8 cellular contexts compared by ENCODE assay signal in the genomic region with DNA sequence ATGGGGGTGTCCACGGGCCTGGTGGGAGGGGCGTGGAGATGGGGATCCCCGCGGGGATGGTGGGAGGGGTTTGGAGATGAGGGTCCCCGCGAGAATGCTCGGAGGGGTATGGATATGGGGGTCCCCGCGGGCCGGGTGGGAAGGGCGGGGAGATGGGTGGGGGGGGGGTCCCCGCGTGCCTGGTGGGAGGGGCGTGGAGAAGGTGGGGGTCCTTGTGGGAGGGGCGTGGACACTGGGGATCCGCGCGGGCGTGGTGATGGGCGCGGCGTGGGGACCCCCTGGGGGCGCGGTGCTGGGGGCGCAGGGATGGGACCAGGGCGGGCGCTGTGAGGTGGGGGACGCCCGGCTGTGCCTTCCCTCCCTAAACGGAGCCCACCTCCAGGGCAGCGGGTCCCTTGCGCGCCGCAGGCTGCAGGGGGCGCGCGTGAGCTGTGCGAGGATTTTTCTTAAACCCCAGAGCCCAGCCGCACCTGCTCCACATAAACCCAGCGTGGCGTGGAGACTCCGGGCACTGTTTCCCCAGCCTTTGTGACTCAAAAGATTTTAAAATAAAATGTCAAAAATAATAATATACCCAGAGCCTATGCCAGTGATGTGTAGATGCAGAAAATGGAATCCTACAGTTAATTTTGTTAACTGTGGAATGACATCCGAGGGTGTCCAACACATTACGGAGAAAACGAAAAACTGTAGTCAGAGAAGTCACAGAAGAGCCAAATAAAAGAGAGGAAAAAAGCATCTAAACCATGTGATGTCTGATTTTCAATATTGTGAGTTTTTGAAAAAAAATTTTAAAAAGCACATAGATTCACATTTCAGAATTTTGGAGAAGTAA. TPM values are rescaled to one million over a fixed set of nuclear protein-coding genes. Genes with fewer than 3 reads are reported as not detected.
DNase-seq lines count a peak whose midpoint lies in the region; ATAC-seq, FAIRE-seq and TF ChIP-seq lines count a peak whose summit lies in the region.

No MANE protein-coding gene starts in this region.

- H3K27me3 ChIP-seq in DOHH2 (ENCODE audit: control insufficient read depth, low read length) (no peaks in the 10 kb centered on the region), rectal smooth muscle tissue (ENCODE audit: control insufficient read depth, insufficient read depth, low read length) (no peaks in the 10 kb centered on the region)

- H3K79me2 ChIP-seq in DOHH2 (ENCODE audit: control insufficient read depth, low read length) = peaks cover 35% of the 10 kb centered on the region

- peaks cover 66% of the 10 kb centered on the region for H3K4me1 ChIP-seq in DOHH2 (ENCODE audit: control insufficient read depth, low read length)
- H3K4me1 ChIP-seq in rectal smooth muscle tissue (ENCODE audit: control insufficient read depth, insufficient read depth, low read length) = no peaks in the 10 kb centered on the region

- peaks cover 12% of the 10 kb centered on the region for H3F3A ChIP-seq in DOHH2 (ENCODE audit: control insufficient read depth, insufficient read depth)

- ATAC-seq in Right ventricle myocardium inferior = peak; percentile 26

- peak overlapping the region; percentile 80 for H3K4me2 ChIP-seq in DOHH2 (ENCODE audit: low read length)

- TF ChIP-seq POLR2A in H54 (IDR thresholded peaks at IDR 0.05; ENCODE audit: low read depth, low read length) = no peak

- intact Hi-C loops in Right ventricle myocardium inferior (cut with DNase I) = loop anchor here (1.0 to 10.0 kb wide), 5 partner anchors 62 to 1153 kb away; partner anchors contain the start of genes AKAP17A and SLC25A6

- peak overlapping the region; percentile 70 for H3K27ac ChIP-seq in DOHH2 (ENCODE audit: low read depth, low read length)
- no peak overlapping the region for H3K27ac ChIP-seq in rectal smooth muscle tissue (ENCODE audit: low read depth, low read length)

- H3K4me3 ChIP-seq in DOHH2 (ENCODE audit: low read length) = peak overlapping the region; percentile 84
- H3K4me3 ChIP-seq in rectal smooth muscle tissue (ENCODE audit: low read length) = peak overlapping the region; percentile 41

- peak; percentile 89 for TF ChIP-seq CTCF in DOHH2 (IDR thresholded peaks at IDR 0.05; ENCODE audit: low read depth, low read length, poor library complexity, severe bottlenecking)

- H3K36me3 ChIP-seq in DOHH2 (ENCODE audit: control insufficient read depth, low read length) = peaks cover 12% of the 10 kb centered on the region
- no peaks in the 10 kb centered on the region for H3K36me3 ChIP-seq in rectal smooth muscle tissue (ENCODE audit: control insufficient read depth, insufficient read depth, low read length)

- H3K9me2 ChIP-seq in DOHH2 (replicated peaks; ENCODE audit: control insufficient read depth, low read length) = no peaks in the 10 kb centered on the region

- DNase-seq in H54 (ENCODE audit: insufficient read length, low spot score) (peak; percentile 61), NCI-H226 (peak; percentile 58), Right ventricle myocardium inferior (ENCODE audit: missing footprints) (peak; percentile 91), occipital lobe (lab: John Stamatoyannopoulos, UW) (no peak), amniotic stem cell (lab: John Stamatoyannopoulos, UW) (no peak)
- DNase-seq in activated effector memory CD4-positive, alpha-beta T cell treated with Interleukin-2 at 50 U/mL for 16 hours = peak; percentile 84

- H3K9me3 ChIP-seq in DOHH2 (ENCODE audit: control insufficient read depth, insufficient read depth, low read length) = peaks cover 4% of the 10 kb centered on the region; the same call in 1 of the 2 replicates

- H4K20me1 ChIP-seq in DOHH2 (ENCODE audit: control insufficient read depth, insufficient read depth, low read depth, low read length) = no peaks in the 10 kb centered on the region

- no peak overlapping the region for H3K9ac ChIP-seq in rectal smooth muscle tissue (ENCODE audit: low read length)

- FAIRE-seq in H54 (lab: Jason Lieb, UNC) = no peak

RNA-seq across cellular contexts. Expression of gene ASMTL, which starts 1.5 kb away (rescaled TPM):
- total RNA-seq in Right ventricle myocardium inferior (33.1 TPM), occipital lobe (11.1 TPM)

Comparison
In these comparisons a context has a peak if more than half of its experiments do, and no peak if none do; other contexts are left out.
1. DNase-seq: peak in H54 (single experiment), NCI-H226 (single experiment), activated effector memory CD4-positive, alpha-beta T cell treated with Interleukin-2 at 50 U/mL for 16 hours (single experiment) and Right ventricle myocardium inferior (single experiment); none in occipital lobe (single experiment) and amniotic stem cell (single experiment).